ENCODE assay signal across 33 cellular contexts in the genomic region with DNA sequence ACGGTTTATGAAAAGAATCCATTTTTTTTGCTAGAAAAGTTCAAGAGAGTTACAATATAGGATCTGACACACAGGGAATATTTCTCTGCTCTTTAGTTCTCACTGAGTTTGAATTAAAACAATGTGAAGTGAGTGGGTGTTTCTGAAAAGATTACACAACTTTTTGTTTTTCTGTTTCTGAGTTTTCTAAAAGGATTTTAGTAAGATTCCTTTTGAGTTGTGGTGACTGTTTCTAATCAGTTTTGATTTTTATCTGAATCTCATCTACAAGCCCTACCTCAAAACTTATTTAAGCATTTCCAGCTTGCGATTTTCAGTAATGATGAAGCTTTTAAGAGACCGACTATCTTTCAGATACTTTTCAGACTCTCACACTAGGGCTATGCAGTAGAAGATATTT.
DNase-seq lines count a peak whose midpoint lies in the region; ATAC-seq and TF ChIP-seq lines count a peak whose summit lies in the region.
"Had no signal": no experiment of that assay in that cellular context is flagged by ENCODE, and none has a peak within 500 bp of the region (broad histone marks: within the 10 kb centered on the region; RNA-seq: fewer than 3 reads in every experiment).

No MANE protein-coding gene starts in this region.

- no peaks in the 10 kb centered on the region for H3K4me1 ChIP-seq in effector memory CD4-positive, alpha-beta T cell (ENCODE audit: control insufficient read depth, insufficient read depth, low read length, poor library complexity, severe bottlenecking)
- H3K4me1 ChIP-seq: A549, Caco-2, esophagus squamous epithelium, left lung, pancreas had no signal

- TF ChIP-seq CTCF in AG09319 (IDR thresholded peaks at IDR 0.05; ENCODE audit: low read depth, low read length) (no peak), HFF-Myc (IDR thresholded peaks at IDR 0.05; ENCODE audit: low read depth, low read length, missing control alignments) (no peak)

- no peak overlapping the region for H3K4me3 ChIP-seq in HFF-Myc (replicated peaks; ENCODE audit: low read depth, low read length)
- no peak overlapping the region for H3K4me3 ChIP-seq in effector memory CD4-positive, alpha-beta T cell (ENCODE audit: insufficient read depth, low read depth, low read length, poor library complexity, severe bottlenecking)
- H3K4me3 ChIP-seq: A549, esophagus squamous epithelium, left lung, pancreas, PC-9, smooth muscle cell had no signal

- no peaks in the 10 kb centered on the region for H3K27me3 ChIP-seq in effector memory CD4-positive, alpha-beta T cell (replicated peaks; ENCODE audit: control insufficient read depth, insufficient read depth, low read length, poor library complexity, severe bottlenecking)
- H3K27me3 ChIP-seq: pancreas had no signal

- no peaks in the 10 kb centered on the region for H3K36me3 ChIP-seq in effector memory CD4-positive, alpha-beta T cell (ENCODE audit: control insufficient read depth, insufficient read depth, low read length)
- H3K36me3 ChIP-seq: esophagus squamous epithelium, left lung, pancreas had no signal

- H3K9me3 ChIP-seq in effector memory CD4-positive, alpha-beta T cell (ENCODE audit: control insufficient read depth, low read length) = no peaks in the 10 kb centered on the region
- H3K9me3 ChIP-seq: A549, Caco-2, esophagus squamous epithelium, left lung, pancreas had no signal

- peak; percentile 15 for DNase-seq in AG09319 (ENCODE audit: extremely low read depth, low read depth)
- DNase-seq in HFF-Myc (ENCODE audit: extremely low read depth, low read depth) = peak; percentile 16
- peak; percentile 9 for DNase-seq in fibroblast of gingiva (ENCODE audit: low read depth)
- DNase-seq in renal cortical epithelial cell (ENCODE audit: low read depth) = peak; percentile 22
- DNase-seq in effector memory CD4-positive, alpha-beta T cell = no peak
- no peak for DNase-seq in activated CD8-positive, alpha-beta memory T cell treated with anti-CD3 and anti-CD28 coated beads, Interleukin-2, amount 50 U/mL, for 48 hours
- DNase-seq: activated CD4-positive, alpha-beta T cell treated with anti-CD3 and anti-CD28 coated beads, Interleukin-2, amount 50 U/mL, for 4 hours; activated CD8-positive, alpha-beta memory T cell treated with anti-CD3 and anti-CD28 coated beads, Interleukin-2, amount 10 ng/mL, durations not matched to agents 7 days and 5 days; activated T-cell treated with anti-CD3 and anti-CD28 coated beads, Interleukin-2, amount 50 U/mL, for 72 hours; Caco-2; dermis blood vessel endothelial cell; DMS79 treated with DMSO at 0.1 percent for 48 hours; esophagus squamous epithelium; glutamatergic neuron; H7; Karpas-422; left lung; NCI-H2081; NCI-H345; pancreas; PC-9; retina; stimulated activated naive CD4-positive, alpha-beta T cell; T-helper 2 cell had no signal

- no peak overlapping the region for H3K27ac ChIP-seq in effector memory CD4-positive, alpha-beta T cell (ENCODE audit: insufficient read depth, low read length, poor library complexity, severe bottlenecking)
- H3K27ac ChIP-seq: A549, C4-2B, esophagus squamous epithelium, left lung, pancreas, PC-9 had no signal

- ATAC-seq in HG02678 (IDR thresholded peaks at IDR 0.05; ENCODE audit: unreplicated experiment) (no peak), GM18907 (IDR thresholded peaks at IDR 0.05; ENCODE audit: unreplicated experiment) (no peak)
- ATAC-seq: A549; activated CD4-positive, CD25-positive, alpha-beta regulatory T cell treated with anti-CD3 and anti-CD28 coated beads, Interleukin-2, amount 50 U/mL, for 24 hours; activated CD8-positive, alpha-beta memory T cell treated with anti-CD3 and anti-CD28 coated beads, Interleukin-2, amount 10 ng/mL, durations not matched to agents 7 days and 5 days; activated T-cell treated with anti-CD3 and anti-CD28 coated beads, Interleukin-2, amount 50 U/mL, for 72 hours; HepG2; left lung; pancreas; Right ventricle myocardium inferior; SK-N-SH treated with all-trans-retinoic acid at 6 μM for 48 hours had no signal

Comparison
In these comparisons a context has a peak if more than half of its experiments do, and no peak if none do; other contexts are left out.
1. DNase-seq: peak in AG09319 (single experiment), HFF-Myc (single experiment), fibroblast of gingiva (single experiment) and renal cortical epithelial cell (single experiment); none in effector memory CD4-positive, alpha-beta T cell (0 of 3) and activated CD8-positive, alpha-beta memory T cell treated with anti-CD3 and anti-CD28 coated beads, Interleukin-2, amount 50 U/mL, for 48 hours (single experiment).